17 cellular contexts compared by ENCODE assay signal in genomic region chr9:121246821-121247511, GRCh38. TPM values are rescaled to one million over a fixed set of nuclear protein-coding genes. Genes with fewer than 3 reads are reported as not detected.
DNase-seq lines count a peak whose midpoint lies in the region; ATAC-seq and TF ChIP-seq lines count a peak whose summit lies in the region.
"Had no signal": no experiment of that assay in that cellular context is flagged by ENCODE, and none has a peak within 500 bp of the region (broad histone marks: within the 10 kb centered on the region; RNA-seq: fewer than 3 reads in every experiment).

No MANE protein-coding gene starts in this region.

- in situ Hi-C loops in KBM-7 (cut with MboI; ENCODE audit: low pct_unique_long_range_greater_than_20kb, low sequenced_read_pairs) (no loop called here), brain microvascular endothelial cell (cut with HindIII; ENCODE audit: low pct_ligation_motif_present, low sequenced_read_pairs) (no loop called here)

- no peaks in the 10 kb centered on the region for H3K4me1 ChIP-seq in lower lobe of right lung
- H3K4me1 ChIP-seq: colonic mucosa, parathyroid adenoma had no signal

- H3K27ac ChIP-seq in brain microvascular endothelial cell: peak overlapping the region; percentile 66
- H3K27ac ChIP-seq in lower lobe of right lung: no peak overlapping the region
- H3K27ac ChIP-seq: colonic mucosa, parathyroid adenoma, SJCRH30 had no signal

- no peaks in the 10 kb centered on the region for H3K9me3 ChIP-seq in lower lobe of right lung
- H3K9me3 ChIP-seq: colonic mucosa had no signal

- peak; percentile 73 to 79 for ATAC-seq in lower lobe of right lung
- ATAC-seq: activated CD4-positive, CD25-positive, alpha-beta regulatory T cell treated with anti-CD3 and anti-CD28 coated beads, Interleukin-2, amount 50 U/mL, for 24 hours had no signal

- peak; percentile 7 for TF ChIP-seq CTCF in brain microvascular endothelial cell (IDR thresholded peaks at IDR 0.05; ENCODE audit: low read depth, low read length, missing control alignments)
- TF ChIP-seq CTCF in lower lobe of right lung (IDR thresholded peaks at IDR 0.05): no peak

- intact Hi-C loops in lower lobe of right lung (cut with DNase I): no loop called here

- H3K36me3 ChIP-seq in brain microvascular endothelial cell (replicated peaks) (no peaks in the 10 kb centered on the region), lower lobe of right lung (no peaks in the 10 kb centered on the region)
- H3K36me3 ChIP-seq: colonic mucosa, SJCRH30 had no signal

- H3K27me3 ChIP-seq in brain microvascular endothelial cell (replicated peaks): no peaks in the 10 kb centered on the region
- H3K27me3 ChIP-seq in lower lobe of right lung (ENCODE audit: low read depth): no peaks in the 10 kb centered on the region
- H3K27me3 ChIP-seq: colonic mucosa, SJCRH30 had no signal

- H3K4me3 ChIP-seq in brain microvascular endothelial cell (ENCODE audit: low read depth, low read length) (no peak overlapping the region), lower lobe of right lung (no peak overlapping the region)
- H3K4me3 ChIP-seq: colonic mucosa, SJCRH30 had no signal

- DNase-seq in AG08396 (ENCODE audit: low spot score) (peak; percentile 49), KBM-7 (peak; percentile 36), brain microvascular endothelial cell (peak; percentile 94), lower lobe of right lung (peak; percentile 45), medulla oblongata (ENCODE audit: extremely low spot score) (no peak), hypothalamus (lab: John Stamatoyannopoulos, UW) (no peak), ecto neural progenitor cell (ENCODE audit: low spot score) (no peak)
- no peak for DNase-seq in activated effector memory CD4-positive, alpha-beta T cell treated with anti-CD3 and anti-CD28 coated beads, Interleukin-2, amount 50 U/mL, for 16 hours
- DNase-seq: activated gamma-delta T cell, C1 segment of cervical spinal cord, colonic mucosa, glutamatergic neuron, NCI-H2227 treated with DMSO at 0.1 percent for 48 hours, SJCRH30, substantia nigra had no signal

RNA-seq across cellular contexts. Expression of gene GSN, which starts 21.0 kb away (rescaled TPM):
- total RNA-seq in lower lobe of right lung: 388 TPM

RNA-seq across cellular contexts. Expression of gene RAB14, which starts 45.3 kb away (rescaled TPM):
- total RNA-seq in lower lobe of right lung: 101 TPM

Comparison
In these comparisons a context has a peak if more than half of its experiments do, and no peak if none do; other contexts are left out.
1. DNase-seq: peak in AG08396 (single experiment), KBM-7 (single experiment), brain microvascular endothelial cell (single experiment) and lower lobe of right lung (single experiment); none in medulla oblongata (single experiment), hypothalamus (0 of 51), activated effector memory CD4-positive, alpha-beta T cell treated with anti-CD3 and anti-CD28 coated beads, Interleukin-2, amount 50 U/mL, for 16 hours (single experiment) and ecto neural progenitor cell (single experiment).